In genomic region chr16:85916141-85916890, GRCh38 we compare ENCODE assay signal across 1 cellular context.
TF ChIP-seq lines count a peak whose summit lies in the region.

No MANE protein-coding gene starts in this region.

TF ChIP-seq in H1, 55 proteins besides CTCF, POLR2A, EP300 and RAD21 (continued from another document):
- TF ChIP-seq HDAC2 (IDR thresholded peaks at IDR 0.05; ENCODE audit: borderline replicate concordance in 1 of 2, low read depth in 2 of 2, low read length in 2 of 2), result no peak
- TF ChIP-seq BRCA1 (IDR thresholded peaks at IDR 0.05; ENCODE audit: low read depth, low read length), result no peak
- no peak for TF ChIP-seq TAF7 (optimal IDR thresholded peaks at IDR 0.05; ENCODE audit: borderline replicate concordance, low read depth, low read length)
- TF ChIP-seq RXRA (IDR thresholded peaks at IDR 0.05; ENCODE audit: insufficient read depth, low read depth, low read length), result no peak
- no peak for TF ChIP-seq TBP (IDR thresholded peaks at IDR 0.05; ENCODE audit: low read depth, low read length)
- no peak for TF ChIP-seq POU5F1 (IDR thresholded peaks at IDR 0.05; ENCODE audit: low read depth, low read length)
- no peak for TF ChIP-seq BACH1 (IDR thresholded peaks at IDR 0.05; ENCODE audit: low read length)
- TF ChIP-seq CBX8 (IDR thresholded peaks at IDR 0.05; ENCODE audit: borderline replicate concordance, low read depth, low read length), result no peak
- TF ChIP-seq E2F6 (IDR thresholded peaks at IDR 0.05), result no peak
- TF ChIP-seq TAF1 (IDR thresholded peaks at IDR 0.05; ENCODE audit: low read depth, low read length), result no peak
- no peak for TF ChIP-seq BCL11A (IDR thresholded peaks at IDR 0.05; ENCODE audit: low read depth in 2 of 2, low read length in 2 of 2)
- TF ChIP-seq CHD2 (IDR thresholded peaks at IDR 0.05; ENCODE audit: low read length), result no peak
- no peak for TF ChIP-seq GABPA (IDR thresholded peaks at IDR 0.05; ENCODE audit: borderline replicate concordance, insufficient read depth, low read length)
